Comparison of ENCODE assay signal across 9 cellular contexts in the genomic region with DNA sequence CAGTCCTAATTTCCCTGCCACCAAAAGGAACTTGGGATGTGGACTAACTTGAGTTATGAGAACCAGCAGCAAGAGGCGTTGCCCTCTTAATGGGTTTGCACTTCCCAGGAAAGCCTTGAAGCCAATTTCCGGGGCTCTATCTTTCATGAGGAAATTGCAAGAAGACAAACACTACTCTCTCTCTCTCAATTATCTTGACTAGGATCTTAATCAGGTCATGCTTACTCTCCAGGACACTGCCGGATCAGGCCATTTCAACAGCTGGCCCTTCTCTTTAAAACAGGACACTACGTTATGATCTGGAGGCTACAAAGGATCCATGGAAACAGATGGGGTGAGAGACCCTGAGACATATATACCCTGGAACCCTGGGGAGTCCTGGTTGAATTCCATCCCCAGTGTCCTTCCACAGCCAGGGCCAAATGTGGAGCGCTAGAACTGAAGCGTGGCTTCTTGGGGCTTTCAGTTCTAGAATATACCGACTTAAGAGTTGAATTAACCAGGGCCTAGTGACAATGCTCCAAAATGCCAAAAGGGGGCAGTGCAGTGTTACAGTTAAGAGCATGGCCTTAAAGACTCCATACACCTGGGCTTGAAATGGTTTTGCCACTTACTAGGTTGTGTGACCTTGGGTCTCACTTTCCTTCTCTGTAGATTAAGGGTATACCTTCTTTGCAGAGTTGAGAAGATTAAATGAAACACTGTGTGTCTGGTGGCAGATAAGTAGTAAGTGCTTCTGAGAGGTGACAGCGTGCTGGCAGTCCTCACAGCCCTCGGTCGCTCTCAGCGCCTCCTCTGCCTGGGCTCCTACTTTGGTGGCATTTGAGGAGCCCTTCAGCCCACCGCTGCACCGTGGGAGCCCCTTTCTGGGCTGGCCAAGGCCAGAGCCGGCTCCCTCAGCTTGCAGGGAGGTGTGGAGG. TPM values are rescaled to one million over a fixed set of nuclear protein-coding genes. Genes with fewer than 3 reads are reported as not detected.
DNase-seq lines count a peak whose midpoint lies in the region; ATAC-seq and TF ChIP-seq lines count a peak whose summit lies in the region.
"Had no signal": no experiment of that assay in that cellular context is flagged by ENCODE, and none has a peak within 500 bp of the region (broad histone marks: within the 10 kb centered on the region; RNA-seq: fewer than 3 reads in every experiment).

No MANE protein-coding gene starts in this region.

- no peaks in the 10 kb centered on the region for H3K27me3 ChIP-seq in suprapubic skin

- no peaks in the 10 kb centered on the region for H3K27me3 Mint-ChIP-seq in naive B cell

- ATAC-seq in HG03175 (IDR thresholded peaks at IDR 0.05; ENCODE audit: unreplicated experiment) (peak; percentile 61), naive B cell (ENCODE audit: low read depth in 2 of 2) (peak; percentile 73 to 92)

- no peak overlapping the region for H3K4me3 ChIP-seq in epithelial cell of proximal tubule (ENCODE audit: low read depth, low read length)
- H3K4me3 ChIP-seq in suprapubic skin = no peak overlapping the region

- WGBS in suprapubic skin = 77% methylated on average over 11 of the region's 14 CpGs

- H3K27ac ChIP-seq in suprapubic skin = no peak overlapping the region

- TF ChIP-seq CTCF in epithelial cell of proximal tubule (conservative IDR thresholded peaks at IDR 0.05; ENCODE audit: low read depth, low read length) (peak; percentile 87), suprapubic skin (IDR thresholded peaks at IDR 0.05) (peak; percentile 64 to 65)

- no peak for TF ChIP-seq EP300 in suprapubic skin (IDR thresholded peaks at IDR 0.05)

- H3K27ac Mint-ChIP-seq in naive B cell = no peak overlapping the region

- no peak for TF ChIP-seq POLR2A in suprapubic skin (IDR thresholded peaks at IDR 0.05)

- H3K9me3 ChIP-seq in suprapubic skin = no peaks in the 10 kb centered on the region

- H3K4me3 Mint-ChIP-seq in naive B cell = no peak overlapping the region

- no peaks in the 10 kb centered on the region for H3K9me3 Mint-ChIP-seq in naive B cell

- H3K4me1 Mint-ChIP-seq in naive B cell = peaks cover 0 to 5% (median 5%) of the 10 kb centered on the region in 3 donors

- DNase-seq in DMS153 treated with DMSO at 0.1 percent for 48 hours (lab: John Stamatoyannopoulos, UW; ENCODE audit: unreplicated experiment) (peak; percentile 12), NCI-H748 treated with DMSO at 0.1 percent for 48 hours (lab: John Stamatoyannopoulos, UW) (peak; percentile 87), epithelial cell of proximal tubule (ENCODE audit: low read depth) (peak; percentile 46), naive B cell (peak; percentile 56), suprapubic skin (ENCODE audit: low spot score in 2 of 2) (no peak), mesenteric fat pad (ENCODE audit: low spot score) (no peak)
- peak; percentile 75 for DNase-seq in activated CD8-positive, alpha-beta memory T cell treated with anti-CD3 and anti-CD28 coated beads for 24 hours

- H3K4me1 ChIP-seq in suprapubic skin = peaks cover 7% of the 10 kb centered on the region

- H3K36me3 Mint-ChIP-seq in naive B cell = peaks cover 0 to 5% of the 10 kb centered on the region in 2 donors

- H3K36me3 ChIP-seq in suprapubic skin = peaks cover 4% of the 10 kb centered on the region

RNA-seq across cellular contexts. Expression of gene FAM219A, which starts 21.1 kb away (rescaled TPM):
- total RNA-seq in epithelial cell of proximal tubule = 19.9 and 30.7 TPM in 2 replicates
- polyA plus RNA-seq in naive B cell (ENCODE audit: low read depth in 6 of 6) = 1 to 10 TPM in 3 of 6 donors, under 1 TPM in 3; 0.80 to 1.5 (median 1.1) TPM
- total RNA-seq in suprapubic skin = 10 to 100 TPM; 12.6 to 17.0 (median 15.0) TPM
- total RNA-seq in mesenteric fat pad = 53.9 TPM

RNA-seq across cellular contexts. Expression of gene DNAI1, which starts 21.3 kb away (rescaled TPM):
- total RNA-seq in epithelial cell of proximal tubule = 0.06 TPM in 1 of 2 replicates, not detected in the other
- polyA plus RNA-seq in naive B cell (ENCODE audit: low read depth in 6 of 6) = not detected
- not detected for total RNA-seq in suprapubic skin
- not detected for total RNA-seq in mesenteric fat pad
- total RNA-seq: T-helper 2 cell treated with Interferon-gamma antibody and Interleukin-4, amounts not matched to agents 100 ng/mL and 5 ng/mL, for 36 hours had no signal

Comparison
In these comparisons a context has a peak if more than half of its experiments do, and no peak if none do; other contexts are left out.
1. DNase-seq: peak in DMS153 treated with DMSO at 0.1 percent for 48 hours (single experiment), NCI-H748 treated with DMSO at 0.1 percent for 48 hours (single experiment), activated CD8-positive, alpha-beta memory T cell treated with anti-CD3 and anti-CD28 coated beads for 24 hours (single experiment), epithelial cell of proximal tubule (single experiment) and naive B cell (single experiment); none in suprapubic skin (0 of 2) and mesenteric fat pad (single experiment).